In genomic region chr11:65569973-65570918, GRCh38 we compare ENCODE assay signal across 8 cellular contexts. TPM values are rescaled to one million over a fixed set of nuclear protein-coding genes. Genes with fewer than 3 reads are reported as not detected.
A peak's percentile ranks its signal among the peaks of the same experiment; 100 is the strongest.
DNase-seq lines count a peak whose midpoint lies in the region; ATAC-seq and TF ChIP-seq lines count a peak whose summit lies in the region.

Gene ZNRD2 (plus strand): TSS chr11:65570477. CDS start chr11:65570492, 15 bp downstream.

- H3K4me3 Mint-ChIP-seq in activated CD4-positive, alpha-beta T cell treated with anti-CD3 and anti-CD28 coated beads, Interleukin-2, amount 10 ng/mL, durations not matched to agents 24 days and 14 days = peak within 1 kb of the TSS; percentile 97

- H3K4me1 ChIP-seq in left lung = peaks cover 37 to 74% of the 10 kb centered on the region in 2 donors

- no peaks in the 10 kb centered on the region for H3K9me3 ChIP-seq in left lung

- H3K4me3 ChIP-seq in coronary artery (peak within 1 kb of the TSS; percentile 98), left lung (peak within 1 kb of the TSS; percentile 91 to 92)

- H3K27ac Mint-ChIP-seq in activated CD4-positive, alpha-beta T cell treated with anti-CD3 and anti-CD28 coated beads, Interleukin-2, amount 10 ng/mL, durations not matched to agents 24 days and 14 days = peak within 1 kb of the TSS; percentile 99

- TF ChIP-seq CTCF in C4-2B (conservative IDR thresholded peaks at IDR 0.05) = peak; percentile 75
- no peak for TF ChIP-seq CTCF in coronary artery (IDR thresholded peaks at IDR 0.05)
- peak; percentile 17 to 49 for TF ChIP-seq CTCF in left lung (IDR thresholded peaks at IDR 0.05)

- no peaks in the 10 kb centered on the region for H3K27me3 ChIP-seq in left lung

- no peaks in the 10 kb centered on the region for H3K27me3 Mint-ChIP-seq in activated CD4-positive, alpha-beta T cell treated with anti-CD3 and anti-CD28 coated beads, Interleukin-2, amount 10 ng/mL, durations not matched to agents 24 days and 14 days

- peaks cover 0 to 6% of the 10 kb centered on the region in 2 donors for H3K36me3 ChIP-seq in left lung

- DNase-seq in NCI-H526 treated with DMSO at 0.1 percent for 48 hours (lab: John Stamatoyannopoulos, UW) = peak; percentile 93
- peak; percentile 100 for DNase-seq in activated CD4-positive, alpha-beta T cell treated with anti-CD3 and anti-CD28 coated beads, Interleukin-2, amount 10 ng/mL, durations not matched to agents 24 days and 14 days
- peak; percentile 99 for DNase-seq in coronary artery (ENCODE audit: low spot score)
- DNase-seq in left lung = peak; percentile 98 to 99
- DNase-seq in stimulated activated CD4-positive, alpha-beta T cell treated with anti-CD3 and anti-CD28 coated beads, Interleukin-2, amount 100 ng/mL, for 48 hours = peak; percentile 96 to 98

- no peaks in the 10 kb centered on the region for H3K9me3 Mint-ChIP-seq in activated CD4-positive, alpha-beta T cell treated with anti-CD3 and anti-CD28 coated beads, Interleukin-2, amount 10 ng/mL, durations not matched to agents 24 days and 14 days

- peaks cover 39% of the 10 kb centered on the region for H3K36me3 Mint-ChIP-seq in activated CD4-positive, alpha-beta T cell treated with anti-CD3 and anti-CD28 coated beads, Interleukin-2, amount 10 ng/mL, durations not matched to agents 24 days and 14 days (ENCODE audit: low read depth)

- peaks cover 57% of the 10 kb centered on the region for H3K4me1 Mint-ChIP-seq in activated CD4-positive, alpha-beta T cell treated with anti-CD3 and anti-CD28 coated beads, Interleukin-2, amount 10 ng/mL, durations not matched to agents 24 days and 14 days

- ATAC-seq in GM19328 (IDR thresholded peaks at IDR 0.05; ENCODE audit: unreplicated experiment) (peak; percentile 57), HG03520 (IDR thresholded peaks at IDR 0.05; ENCODE audit: unreplicated experiment) (peak; percentile 63), left lung (peak; percentile 79)

- H3K27ac ChIP-seq in C4-2B (peak within 1 kb of the TSS; percentile 84), coronary artery (peak within 1 kb of the TSS; percentile 96 to 100), left lung (peak within 1 kb of the TSS; percentile 94 to 99)

- intact Hi-C loops in activated CD4-positive, alpha-beta T cell treated with anti-CD3 and anti-CD28 coated beads, Interleukin-2, amount 10 ng/mL, durations not matched to agents 24 days and 14 days (cut with micrococcal nuclease) = loop anchor here (1.0 to 5.0 kb wide), 8 partner anchors 11 to 543 kb away; partner anchors contain the start of genes MALAT1, PCNX3 and SNX15
- intact Hi-C loops in left lung (cut with DNase I) = no loop called here

RNA-seq across cellular contexts. Expression of gene ZNRD2, which starts in this region (rescaled TPM):
- 83.3 and 83.4 TPM in 2 replicates for total RNA-seq in activated CD4-positive, alpha-beta T cell treated with anti-CD3 and anti-CD28 coated beads, Interleukin-2, amount 10 ng/mL, durations not matched to agents 24 days and 14 days
- total RNA-seq in left lung = 10 to 100 TPM; 21.7 to 32.3 TPM

Comparison
In these comparisons a context has a peak if more than half of its experiments do, and no peak if none do; other contexts are left out.
1. Peak in every context shown above with its lines: DNase-seq, ATAC-seq, H3K4me3 ChIP-seq and H3K27ac ChIP-seq.